Comparison of ENCODE assay signal across 12 cellular contexts in genomic region chr16:28063611-28064061, GRCh38. TPM values are rescaled to one million over a fixed set of nuclear protein-coding genes. Genes with fewer than 3 reads are reported as not detected.
DNase-seq lines count a peak whose midpoint lies in the region; ATAC-seq and TF ChIP-seq lines count a peak whose summit lies in the region.
"Had no signal": no experiment of that assay in that cellular context is flagged by ENCODE, and none has a peak within 500 bp of the region (broad histone marks: within the 10 kb centered on the region; RNA-seq: fewer than 3 reads in every experiment).

Gene GSG1L, minus strand, starts transcription at chr16:28063714. Its CDS starts 290 bp downstream, at chr16:28063424.

- WGBS in psoas muscle, 3 donors = 1 to 3% (median 2%) methylated on average over 34 to 50 of the region's 50 CpGs

- ATAC-seq in psoas muscle (peak in 3 of 4 donors; percentile 41 to 72 (median 63)), HG03196 (IDR thresholded peaks at IDR 0.05; ENCODE audit: unreplicated experiment) (no peak)
- ATAC-seq: activated T-helper 17 cell treated with anti-CD3 and anti-CD28 coated beads, Interleukin-2, amount 50 U/mL, for 72 hours had no signal

- H3K4me1 Mint-ChIP-seq in immature natural killer cell = no peaks in the 10 kb centered on the region
- H3K4me1 Mint-ChIP-seq: activated T-helper 17 cell treated with anti-CD3 and anti-CD28 coated beads, Interleukin-2, amount 50 U/mL, for 72 hours had no signal

- intact Hi-C loops in psoas muscle (cut with DNase I) = no loop called here

- no peak within 1 kb of the TSS for H3K27ac Mint-ChIP-seq in immature natural killer cell
- H3K27ac Mint-ChIP-seq: activated T-helper 17 cell treated with anti-CD3 and anti-CD28 coated beads, Interleukin-2, amount 50 U/mL, for 72 hours had no signal

- DNase-seq in GM12864 (ENCODE audit: low read depth) (no peak), NCI-H2171 (lab: John Stamatoyannopoulos, UW) (peak; percentile 45), germinal center (ENCODE audit: low spot score) (peak; percentile 47), psoas muscle (no peak), NCI-H2029 (lab: John Stamatoyannopoulos, UW) (no peak), immature natural killer cell (no peak), kidney tubule cell (ENCODE audit: low spot score) (no peak)
- DNase-seq: KG1; stimulated activated naive CD4-positive, alpha-beta T cell had no signal

- H3K4me3 ChIP-seq in GM12864 (ENCODE audit: low read depth, low read length) = no peak within 1 kb of the TSS
- H3K4me3 ChIP-seq in psoas muscle = peak within 1 kb of the TSS; percentile 51

- no peaks in the 10 kb centered on the region for H3K36me3 ChIP-seq in psoas muscle (ENCODE audit: insufficient read depth in 1 of 2, low read depth in 1 of 2)

- no peak within 1 kb of the TSS for H3K4me3 Mint-ChIP-seq in immature natural killer cell

- peak; percentile 23 for TF ChIP-seq CTCF in GM12864 (IDR thresholded peaks at IDR 0.05; ENCODE audit: low read depth, low read length, missing control alignments)
- TF ChIP-seq CTCF in psoas muscle (IDR thresholded peaks at IDR 0.05) = peak; percentile 18

- H3K4me1 ChIP-seq in psoas muscle = peaks cover 7% of the 10 kb centered on the region

- H3K9me3 ChIP-seq in psoas muscle = no peaks in the 10 kb centered on the region

- H3K36me3 Mint-ChIP-seq in immature natural killer cell = no peaks in the 10 kb centered on the region

- no peaks in the 10 kb centered on the region for H3K9me3 Mint-ChIP-seq in immature natural killer cell
- H3K9me3 Mint-ChIP-seq: activated T-helper 17 cell treated with anti-CD3 and anti-CD28 coated beads, Interleukin-2, amount 50 U/mL, for 72 hours had no signal

- H3K27me3 Mint-ChIP-seq in immature natural killer cell (ENCODE audit: low read depth in 3 of 3) = peaks cover 11 to 37% (median 16%) of the 10 kb centered on the region in 3 donors

- H3K27ac ChIP-seq in psoas muscle = no peak within 1 kb of the TSS

- peaks cover 0 to 34% (median 7%) of the 10 kb centered on the region in 3 donors for H3K27me3 ChIP-seq in psoas muscle (ENCODE audit: insufficient read depth in 3 of 3, low read length in 2 of 3)

RNA-seq across cellular contexts. Expression of gene GSG1L, which starts in this region (rescaled TPM):
- total RNA-seq in psoas muscle = under 1 TPM in 2 of 4 donors, not detected in 2; 0.17 TPM
- polyA plus RNA-seq in psoas muscle (under 1 TPM; 0.04 to 0.08 (median 0.06) TPM), immature natural killer cell (not detected)
- total RNA-seq: fibroblast of lung had no signal
- polyA plus RNA-seq: fibroblast of lung had no signal

Comparison
In these comparisons a context has a peak if more than half of its experiments do, and no peak if none do; other contexts are left out.
1. Peak in ATAC-seq and H3K4me3 ChIP-seq in psoas muscle; RNA of the gene not detected or under 1 TPM.
2. DNase-seq: peak in NCI-H2171 (single experiment) and germinal center (single experiment); none in GM12864 (single experiment), psoas muscle (0 of 2), NCI-H2029 (single experiment), immature natural killer cell (0 of 3) and kidney tubule cell (single experiment).